Comparison of ENCODE assay signal across 1 cellular context in the genomic region with DNA sequence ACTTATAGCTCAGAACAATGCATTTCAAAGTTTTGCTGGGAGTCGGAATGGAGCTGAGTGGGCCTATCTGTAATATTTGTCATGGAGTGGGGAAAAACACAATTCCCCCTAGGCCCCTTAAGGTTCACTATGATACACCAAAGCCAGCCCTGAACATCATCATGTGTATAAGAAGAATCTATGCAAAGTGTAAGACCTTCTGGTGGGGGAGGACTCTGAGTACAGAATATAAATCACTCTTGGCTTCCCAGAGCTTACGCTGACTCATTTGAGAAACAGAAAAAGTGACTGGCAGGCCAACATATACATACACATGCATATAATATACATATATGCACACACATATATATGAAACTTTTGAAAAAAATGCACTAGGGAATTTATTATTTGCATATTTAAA.
TF ChIP-seq lines count a peak whose summit lies in the region.

No MANE protein-coding gene starts in this region.

TF ChIP-seq in IMR-90, 13 proteins besides CTCF, POLR2A, EP300 and RAD21:
- TF ChIP-seq, protein P1, sequence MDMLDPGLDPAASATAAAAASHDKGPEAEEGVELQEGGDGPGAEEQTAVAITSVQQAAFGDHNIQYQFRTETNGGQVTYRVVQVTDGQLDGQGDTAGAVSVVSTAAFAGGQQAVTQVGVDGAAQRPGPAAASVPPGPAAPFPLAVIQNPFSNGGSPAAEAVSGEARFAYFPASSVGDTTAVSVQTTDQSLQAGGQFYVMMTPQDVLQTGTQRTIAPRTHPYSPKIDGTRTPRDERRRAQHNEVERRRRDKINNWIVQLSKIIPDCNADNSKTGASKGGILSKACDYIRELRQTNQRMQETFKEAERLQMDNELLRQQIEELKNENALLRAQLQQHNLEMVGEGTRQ (IDR thresholded peaks at IDR 0.05; ENCODE audit: low read depth, low read length): no peak
- TF ChIP-seq MAFK (IDR thresholded peaks at IDR 0.05; ENCODE audit: low read depth, low read length) (no peak), CEBPB (IDR thresholded peaks at IDR 0.05; ENCODE audit: low read depth, low read length) (no peak), RFX5 (IDR thresholded peaks at IDR 0.05; ENCODE audit: low read depth, low read length) (no peak), NFE2L2 (IDR thresholded peaks at IDR 0.05; ENCODE audit: low read depth, low read length) (no peak), BHLHE40 (IDR thresholded peaks at IDR 0.05; ENCODE audit: low read depth, low read length) (no peak), RCOR1 (IDR thresholded peaks at IDR 0.05; ENCODE audit: insufficient replicate concordance, low read length) (no peak)
